ENCODE assay signal across 1 cellular context in the genomic region with DNA sequence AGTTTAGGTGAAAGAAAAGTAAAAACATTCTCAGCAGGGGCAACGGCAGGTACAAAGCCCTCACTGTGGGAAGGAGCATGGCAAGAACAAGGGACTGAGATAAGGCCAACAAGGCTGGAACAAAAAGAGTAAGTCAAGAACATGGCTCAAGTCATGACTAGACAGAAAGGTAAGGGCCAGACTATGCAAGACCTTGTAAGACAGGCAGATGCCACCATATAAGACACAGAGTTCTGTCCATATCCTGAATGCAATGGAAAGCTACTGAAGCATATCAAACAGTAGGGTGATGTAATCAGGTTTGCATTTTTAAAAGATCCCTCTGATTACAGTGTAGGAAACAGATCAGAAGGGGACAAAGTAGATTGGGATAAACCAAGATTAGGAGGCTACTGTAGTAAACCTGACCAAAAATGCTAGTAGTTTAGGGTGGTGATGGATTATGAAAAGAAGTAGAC.
TF ChIP-seq lines count a peak whose summit lies in the region.

No MANE protein-coding gene starts in this region.

TF ChIP-seq in A549, 52 proteins besides CTCF, POLR2A, EP300 and RAD21 (continued from another document):
- TF ChIP-seq, protein P1, sequence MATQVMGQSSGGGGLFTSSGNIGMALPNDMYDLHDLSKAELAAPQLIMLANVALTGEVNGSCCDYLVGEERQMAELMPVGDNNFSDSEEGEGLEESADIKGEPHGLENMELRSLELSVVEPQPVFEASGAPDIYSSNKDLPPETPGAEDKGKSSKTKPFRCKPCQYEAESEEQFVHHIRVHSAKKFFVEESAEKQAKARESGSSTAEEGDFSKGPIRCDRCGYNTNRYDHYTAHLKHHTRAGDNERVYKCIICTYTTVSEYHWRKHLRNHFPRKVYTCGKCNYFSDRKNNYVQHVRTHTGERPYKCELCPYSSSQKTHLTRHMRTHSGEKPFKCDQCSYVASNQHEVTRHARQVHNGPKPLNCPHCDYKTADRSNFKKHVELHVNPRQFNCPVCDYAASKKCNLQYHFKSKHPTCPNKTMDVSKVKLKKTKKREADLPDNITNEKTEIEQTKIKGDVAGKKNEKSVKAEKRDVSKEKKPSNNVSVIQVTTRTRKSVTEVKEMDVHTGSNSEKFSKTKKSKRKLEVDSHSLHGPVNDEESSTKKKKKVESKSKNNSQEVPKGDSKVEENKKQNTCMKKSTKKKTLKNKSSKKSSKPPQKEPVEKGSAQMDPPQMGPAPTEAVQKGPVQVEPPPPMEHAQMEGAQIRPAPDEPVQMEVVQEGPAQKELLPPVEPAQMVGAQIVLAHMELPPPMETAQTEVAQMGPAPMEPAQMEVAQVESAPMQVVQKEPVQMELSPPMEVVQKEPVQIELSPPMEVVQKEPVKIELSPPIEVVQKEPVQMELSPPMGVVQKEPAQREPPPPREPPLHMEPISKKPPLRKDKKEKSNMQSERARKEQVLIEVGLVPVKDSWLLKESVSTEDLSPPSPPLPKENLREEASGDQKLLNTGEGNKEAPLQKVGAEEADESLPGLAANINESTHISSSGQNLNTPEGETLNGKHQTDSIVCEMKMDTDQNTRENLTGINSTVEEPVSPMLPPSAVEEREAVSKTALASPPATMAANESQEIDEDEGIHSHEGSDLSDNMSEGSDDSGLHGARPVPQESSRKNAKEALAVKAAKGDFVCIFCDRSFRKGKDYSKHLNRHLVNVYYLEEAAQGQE (IDR thresholded peaks at IDR 0.05), result no peak
- no peak for TF ChIP-seq CBX8 (IDR thresholded peaks at IDR 0.05)
- TF ChIP-seq, protein P2, sequence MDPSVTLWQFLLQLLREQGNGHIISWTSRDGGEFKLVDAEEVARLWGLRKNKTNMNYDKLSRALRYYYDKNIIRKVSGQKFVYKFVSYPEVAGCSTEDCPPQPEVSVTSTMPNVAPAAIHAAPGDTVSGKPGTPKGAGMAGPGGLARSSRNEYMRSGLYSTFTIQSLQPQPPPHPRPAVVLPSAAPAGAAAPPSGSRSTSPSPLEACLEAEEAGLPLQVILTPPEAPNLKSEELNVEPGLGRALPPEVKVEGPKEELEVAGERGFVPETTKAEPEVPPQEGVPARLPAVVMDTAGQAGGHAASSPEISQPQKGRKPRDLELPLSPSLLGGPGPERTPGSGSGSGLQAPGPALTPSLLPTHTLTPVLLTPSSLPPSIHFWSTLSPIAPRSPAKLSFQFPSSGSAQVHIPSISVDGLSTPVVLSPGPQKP (IDR thresholded peaks at IDR 0.05; ENCODE audit: low read depth, low read length), result no peak
- TF ChIP-seq HMGXB4 (CRISPR knock-in tag; IDR thresholded peaks at IDR 0.05; ENCODE audit: borderline replicate concordance), result no peak
- TF ChIP-seq, protein P3, sequence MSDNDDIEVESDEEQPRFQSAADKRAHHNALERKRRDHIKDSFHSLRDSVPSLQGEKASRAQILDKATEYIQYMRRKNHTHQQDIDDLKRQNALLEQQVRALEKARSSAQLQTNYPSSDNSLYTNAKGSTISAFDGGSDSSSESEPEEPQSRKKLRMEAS (IDR thresholded peaks at IDR 0.05), result no peak
- TF ChIP-seq, protein P4, sequence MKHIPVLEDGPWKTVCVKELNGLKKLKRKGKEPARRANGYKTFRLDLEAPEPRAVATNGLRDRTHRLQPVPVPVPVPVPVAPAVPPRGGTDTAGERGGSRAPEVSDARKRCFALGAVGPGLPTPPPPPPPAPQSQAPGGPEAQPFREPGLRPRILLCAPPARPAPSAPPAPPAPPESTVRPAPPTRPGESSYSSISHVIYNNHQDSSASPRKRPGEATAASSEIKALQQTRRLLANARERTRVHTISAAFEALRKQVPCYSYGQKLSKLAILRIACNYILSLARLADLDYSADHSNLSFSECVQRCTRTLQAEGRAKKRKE (CRISPR knock-in tag; IDR thresholded peaks at IDR 0.05; ENCODE audit: low read depth), result no peak
- TF ChIP-seq RARB (CRISPR knock-in tag; IDR thresholded peaks at IDR 0.05), result no peak
- no peak for TF ChIP-seq ZSCAN20 (CRISPR knock-in tag; IDR thresholded peaks at IDR 0.05)
- no peak for TF ChIP-seq SREBF2 (IDR thresholded peaks at IDR 0.05)
TF ChIP-seq in A549: peak in this region for 0.
